8 cellular contexts compared by ENCODE assay signal in genomic region chr19:54208784-54209057, GRCh38. TPM values are rescaled to one million over a fixed set of nuclear protein-coding genes. Genes with fewer than 3 reads are reported as not detected.
DNase-seq lines count a peak whose midpoint lies in the region; ATAC-seq and TF ChIP-seq lines count a peak whose summit lies in the region.
"Had no signal": no experiment of that assay in that cellular context is flagged by ENCODE, and none has a peak within 500 bp of the region (broad histone marks: within the 10 kb centered on the region; RNA-seq: fewer than 3 reads in every experiment).

No MANE protein-coding gene starts in this region.

- H3K4me1 ChIP-seq in spleen, result peaks cover 36 to 96% (median 76%) of the 10 kb centered on the region in 6 donors

- no peak overlapping the region for H3K9ac ChIP-seq in SU-DHL-6 (ENCODE audit: low read length)

- no peak for TF ChIP-seq POLR2A in spleen (IDR thresholded peaks at IDR 0.05)

- H2AFZ ChIP-seq in SU-DHL-6 (ENCODE audit: low read depth, low read length, severe bottlenecking), result no peak overlapping the region

- H3K36me3 ChIP-seq in SU-DHL-6 (ENCODE audit: low read length) (peaks cover 23% of the 10 kb centered on the region), spleen (peaks cover 5 to 59% (median 48%) of the 10 kb centered on the region in 6 donors)

- peak; percentile 19 for DNase-seq in HCEC 1CT
- no peak for DNase-seq in fibroblast of villous mesenchyme (ENCODE audit: low read depth)
- no peak for DNase-seq in spleen
- no peak for DNase-seq in HT-29 (ENCODE audit: low spot score)
- DNase-seq in NCI-H526 treated with DMSO at 0.1 percent for 48 hours (lab: John Stamatoyannopoulos, UW), result no peak
- DNase-seq: effector CD8-positive, alpha-beta T cell had no signal

- WGBS in spleen, 5 donors, result 72 to 84% (median 77%) methylated on average over 7 to 8 of the region's 8 CpGs

- H4K20me1 ChIP-seq in SU-DHL-6 (ENCODE audit: low read depth, low read length), result peaks cover 33% of the 10 kb centered on the region

- no peaks in the 10 kb centered on the region for H3K9me3 ChIP-seq in SU-DHL-6 (ENCODE audit: insufficient read depth, low read length)
- no peaks in the 10 kb centered on the region for H3K9me3 ChIP-seq in spleen

- H3K9me2 ChIP-seq in SU-DHL-6 (replicated peaks; ENCODE audit: insufficient read depth, low read length), result no peaks in the 10 kb centered on the region

- no peak overlapping the region for H3K4me2 ChIP-seq in SU-DHL-6 (ENCODE audit: low read depth, low read length, poor library complexity, severe bottlenecking)

- H3K4me3 ChIP-seq in SU-DHL-6 (ENCODE audit: insufficient read depth, low read length, poor library complexity, severe bottlenecking), result no peak overlapping the region
- H3K4me3 ChIP-seq in fibroblast of villous mesenchyme (ENCODE audit: low read depth, low read length), result peak overlapping the region; percentile 16
- H3K4me3 ChIP-seq in spleen, result peak overlapping the region in 1 of 8 donors; percentile 94

- no peak for TF ChIP-seq CTCF in SU-DHL-6 (IDR thresholded peaks at IDR 0.05; ENCODE audit: insufficient read depth, low read length, poor library complexity, severe bottlenecking)
- TF ChIP-seq CTCF in fibroblast of villous mesenchyme (IDR thresholded peaks at IDR 0.05; ENCODE audit: insufficient read depth, low read depth, low read length), result no peak
- TF ChIP-seq CTCF in spleen (IDR thresholded peaks at IDR 0.05 in 8 of 11, conservative IDR thresholded peaks at IDR 0.05 in 3 of 11), result no peak

- no peaks in the 10 kb centered on the region for H3K27me3 ChIP-seq in SU-DHL-6 (ENCODE audit: low read length)
- H3K27me3 ChIP-seq in spleen (replicated peaks in 1 of 7), result no peaks in the 10 kb centered on the region

- H3F3A ChIP-seq in SU-DHL-6 (ENCODE audit: insufficient read depth), result peaks cover 66% of the 10 kb centered on the region

- peaks cover 30% of the 10 kb centered on the region for H3K79me2 ChIP-seq in SU-DHL-6 (ENCODE audit: insufficient read depth, low read length)

- intact Hi-C loops in spleen (cut with DNase I; ENCODE audit: low total_unique reads), result no loop called here

- H3K27ac ChIP-seq in SU-DHL-6 (ENCODE audit: low read depth, low read length) (peak overlapping the region; percentile 34), spleen (peak overlapping the region; percentile 63 to 98 (median 92))

- ATAC-seq in HG03432 (IDR thresholded peaks at IDR 0.05; ENCODE audit: unreplicated experiment), result no peak

RNA-seq across cellular contexts. Expression of gene RPS9, which starts 8.1 kb away (rescaled TPM):
- total RNA-seq in fibroblast of villous mesenchyme (985 and 1,373 TPM in 2 replicates), spleen (1,000 to 10,000 TPM; 1,182 to 2,757 (median 1,587) TPM)
- polyA plus RNA-seq in spleen, result 1,000 to 10,000 TPM; 6,196 to 7,306 (median 6,994) TPM
- total RNA-seq in HT-29 (2014; rRNA removed; shearing (Covaris generic)), result 4,595 and 4,707 TPM in 2 replicates

RNA-seq across cellular contexts. Expression of gene LILRB3, which starts 14.1 kb away (rescaled TPM):
- total RNA-seq in fibroblast of villous mesenchyme (not detected in 2 replicates), spleen (100 to 1,000 TPM in 3 of 7 donors, 10 to 100 TPM in 4; 61.5 to 443 (median 97.5) TPM)
- 10 to 100 TPM in 2 of 3 donors, 1 to 10 TPM in 1; 6.4 to 24.6 (median 22.5) TPM for polyA plus RNA-seq in spleen
- not detected in 2 replicates for total RNA-seq in HT-29 (2014; rRNA removed; shearing (Covaris generic))

RNA-seq across cellular contexts. Expression of gene TSEN34, which starts 17.6 kb away (rescaled TPM):
- 82.5 and 83.8 TPM in 2 replicates for total RNA-seq in fibroblast of villous mesenchyme
- 100 to 1,000 TPM in 1 of 7 donors, 10 to 100 TPM in 6; 32.2 to 109 (median 45.5) TPM for total RNA-seq in spleen
- polyA plus RNA-seq in spleen, result 10 to 100 TPM; 25.5 to 45.2 (median 37.5) TPM
- total RNA-seq in HT-29 (2014; rRNA removed; shearing (Covaris generic)), result 234 and 255 TPM in 2 replicates

RNA-seq across cellular contexts. Expression of gene MBOAT7, which starts 19.3 kb away (rescaled TPM):
- total RNA-seq in fibroblast of villous mesenchyme (60.2 and 73.4 TPM in 2 replicates), spleen (100 to 1,000 TPM in 3 of 7 donors, 10 to 100 TPM in 4; 65.1 to 208 (median 85.9) TPM)
- polyA plus RNA-seq in spleen, result 10 to 100 TPM; 12.0 to 19.4 (median 14.7) TPM
- total RNA-seq in HT-29 (2014; rRNA removed; shearing (Covaris generic)), result 266 and 285 TPM in 2 replicates

RNA-seq across cellular contexts. Expression of gene LILRA6, which starts 33.9 kb away (rescaled TPM):
- total RNA-seq in fibroblast of villous mesenchyme (not detected in 2 replicates), spleen (10 to 100 TPM; 21.5 to 77.5 (median 38.3) TPM)
- 1 to 10 TPM; 1.2 to 8.2 (median 6.7) TPM for polyA plus RNA-seq in spleen
- not detected in 2 replicates for total RNA-seq in HT-29 (2014; rRNA removed; shearing (Covaris generic))

Comparison
In these comparisons a context has a peak if more than half of its experiments do, and no peak if none do; other contexts are left out.
1. RNA of gene LILRB3, which starts 14.1 kb away (total RNA-seq): 61.5 to 443 TPM in spleen; not detected in fibroblast of villous mesenchyme and not detected in HT-29; every median in the first group is over 10 times any median in the second.